ENCODE assay signal across 1 cellular context in genomic region chr1:159918041-159918917, GRCh38.
TF ChIP-seq lines count a peak whose summit lies in the region.

No MANE protein-coding gene starts in this region.

TF ChIP-seq in WTC11, 78 proteins besides CTCF, POLR2A, EP300 and RAD21 (continued from another document):
- TF ChIP-seq, protein P1, sequence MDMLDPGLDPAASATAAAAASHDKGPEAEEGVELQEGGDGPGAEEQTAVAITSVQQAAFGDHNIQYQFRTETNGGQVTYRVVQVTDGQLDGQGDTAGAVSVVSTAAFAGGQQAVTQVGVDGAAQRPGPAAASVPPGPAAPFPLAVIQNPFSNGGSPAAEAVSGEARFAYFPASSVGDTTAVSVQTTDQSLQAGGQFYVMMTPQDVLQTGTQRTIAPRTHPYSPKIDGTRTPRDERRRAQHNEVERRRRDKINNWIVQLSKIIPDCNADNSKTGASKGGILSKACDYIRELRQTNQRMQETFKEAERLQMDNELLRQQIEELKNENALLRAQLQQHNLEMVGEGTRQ (CRISPR knock-in tag; IDR thresholded peaks at IDR 0.05), result no peak
- TF ChIP-seq, protein P2, sequence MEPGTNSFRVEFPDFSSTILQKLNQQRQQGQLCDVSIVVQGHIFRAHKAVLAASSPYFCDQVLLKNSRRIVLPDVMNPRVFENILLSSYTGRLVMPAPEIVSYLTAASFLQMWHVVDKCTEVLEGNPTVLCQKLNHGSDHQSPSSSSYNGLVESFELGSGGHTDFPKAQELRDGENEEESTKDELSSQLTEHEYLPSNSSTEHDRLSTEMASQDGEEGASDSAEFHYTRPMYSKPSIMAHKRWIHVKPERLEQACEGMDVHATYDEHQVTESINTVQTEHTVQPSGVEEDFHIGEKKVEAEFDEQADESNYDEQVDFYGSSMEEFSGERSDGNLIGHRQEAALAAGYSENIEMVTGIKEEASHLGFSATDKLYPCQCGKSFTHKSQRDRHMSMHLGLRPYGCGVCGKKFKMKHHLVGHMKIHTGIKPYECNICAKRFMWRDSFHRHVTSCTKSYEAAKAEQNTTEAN (CRISPR knock-in tag; IDR thresholded peaks at IDR 0.05), result no peak
